Comparison of ENCODE assay signal across 25 cellular contexts in genomic region chr20:10065154-10065833, GRCh38.
A peak's percentile ranks its signal among the peaks of the same experiment; 100 is the strongest.
DNase-seq lines count a peak whose midpoint lies in the region; ATAC-seq and TF ChIP-seq lines count a peak whose summit lies in the region.
"Had no signal": no experiment of that assay in that cellular context is flagged by ENCODE, and none has a peak within 500 bp of the region (broad histone marks: within the 10 kb centered on the region; RNA-seq: fewer than 3 reads in every experiment).

No MANE protein-coding gene starts in this region.

- ATAC-seq in HG02610 (IDR thresholded peaks at IDR 0.05; ENCODE audit: unreplicated experiment), result no peak
- ATAC-seq: mucosa of descending colon, pancreas, Right ventricle myocardium inferior had no signal

- no peak for TF ChIP-seq CTCF in astrocyte of the spinal cord (IDR thresholded peaks at IDR 0.05; ENCODE audit: low read depth, low read length)

- in situ Hi-C loops in astrocyte of the spinal cord (cut with HindIII; ENCODE audit: low sequenced_read_pairs), result no loop called here

- H3K4me3 ChIP-seq in astrocyte of the spinal cord (ENCODE audit: low read depth, low read length), result no peak overlapping the region
- H3K4me3 ChIP-seq: mucosa of descending colon, pancreas, tibial artery had no signal

- peak; percentile 27 for DNase-seq in EL
- DNase-seq in MV-4-11 (lab: John Stamatoyannopoulos, UW), result peak; percentile 6
- DNase-seq in astrocyte of the spinal cord (ENCODE audit: low read depth, low spot score), result peak; percentile 33
- DNase-seq in islet precursor cell, result peak; percentile 59
- DNase-seq in stimulated activated naive CD4-positive, alpha-beta T cell treated with Interleukin-2 at 50 U/mL for 16 hours (lab: John Stamatoyannopoulos, UW), result no peak
- DNase-seq in T-helper 2 cell, result no peak
- DNase-seq in NK-92 treated with Interleukin-12 subunit alpha and Interleukin-12 subunit beta, amount 100 ng/mL, for 24 hours (lab: John Stamatoyannopoulos, UW), result no peak
- DNase-seq: activated CD4-positive, alpha-beta memory T cell treated with anti-CD3 and anti-CD28 coated beads, Interleukin-2, amount 10 ng/mL, durations not matched to agents 7 days and 5 days; activated effector memory CD4-positive, alpha-beta T cell treated with Interleukin-2 at 50 U/mL for 16 hours; activated naive CD8-positive, alpha-beta T cell treated with anti-CD3 and anti-CD28 coated beads for 36 hours; CD4-positive, CD25-positive, alpha-beta regulatory T cell; effector CD4-positive, alpha-beta T cell; Karpas-422; mucosa of descending colon; NCI-H1092 treated with DMSO at 0.1 percent for 48 hours; NCI-H2029 treated with DMSO at 0.1 percent for 48 hours; NCI-H345; NCI-H774; pancreas; stimulated activated CD4-positive, alpha-beta T cell treated with anti-CD3 and anti-CD28 coated beads, Interleukin-4, amount 100 ng/mL, for 1 hour; stimulated activated naive CD4-positive, alpha-beta T cell; T-helper 9 cell; tibial artery had no signal

Comparison
In these comparisons a context has a peak if more than half of its experiments do, and no peak if none do; other contexts are left out.
1. DNase-seq: peak in EL (single experiment), MV-4-11 (single experiment), astrocyte of the spinal cord (single experiment) and islet precursor cell (single experiment); none in stimulated activated naive CD4-positive, alpha-beta T cell treated with Interleukin-2 at 50 U/mL for 16 hours (single experiment), T-helper 2 cell (0 of 5) and NK-92 treated with Interleukin-12 subunit alpha and Interleukin-12 subunit beta, amount 100 ng/mL, for 24 hours (single experiment).